In the genomic region with DNA sequence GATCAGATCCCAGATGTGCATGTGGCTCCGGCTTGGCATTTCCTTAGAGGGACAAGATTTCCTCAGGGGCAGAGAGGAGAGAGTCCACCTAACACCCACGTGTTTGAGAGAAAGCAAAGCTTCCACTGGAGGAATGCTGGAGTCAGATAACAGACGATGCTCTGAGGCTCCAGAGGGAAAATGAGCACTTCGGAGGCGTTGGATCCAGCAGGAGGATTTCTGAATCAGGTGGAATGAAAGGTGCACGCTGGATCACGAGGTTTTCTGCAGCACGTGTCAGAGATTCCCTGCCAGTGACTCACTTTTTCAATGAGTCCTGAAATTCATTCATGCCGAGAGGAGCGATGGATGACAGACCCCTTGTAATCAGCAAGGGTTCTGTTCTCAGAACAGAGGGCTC, we compare ENCODE assay signal across 19 cellular contexts. TPM values are rescaled to one million over a fixed set of nuclear protein-coding genes. Genes with fewer than 3 reads are reported as not detected.
DNase-seq lines count a peak whose midpoint lies in the region; FAIRE-seq and TF ChIP-seq lines count a peak whose summit lies in the region.
"Had no signal": no experiment of that assay in that cellular context is flagged by ENCODE, and none has a peak within 500 bp of the region (broad histone marks: within the 10 kb centered on the region; RNA-seq: fewer than 3 reads in every experiment).

No MANE protein-coding gene starts in this region.

- in situ Hi-C loops in ACHN (cut with HindIII; ENCODE audit: low pct_ligation_motif_present, low pct_unique_long_range_greater_than_20kb, low sequenced_read_pairs): no loop called here

- H3K36me3 ChIP-seq in astrocyte (ENCODE audit: insufficient read depth, low read length): no peaks in the 10 kb centered on the region

- H3K27ac Mint-ChIP-seq in astrocyte (ENCODE audit: unreplicated experiment): peak overlapping the region; percentile 75
- H3K27ac Mint-ChIP-seq: activated T-helper 1 cell treated with anti-CD3 and anti-CD28 coated beads, Interleukin-12 subunit alpha, Interleukin-12 subunit beta, Interleukin-2, Interleukin-4 antibody, amounts not matched to agents 30 ng/mL and 10 ng/mL and 1 ng/mL, durations not matched to agents 14 hours and 24 hours and 36 hours; CD4-positive, alpha-beta T cell; endodermal cell; T-helper 2 cell treated with Interferon-gamma antibody and Interleukin-4, amounts not matched to agents 5 μg/mL and 100 μg/mL, for 36 hours had no signal

- no peak for TF ChIP-seq CTCF in astrocyte (IDR thresholded peaks at IDR 0.05; ENCODE audit: insufficient read depth, low read depth, low read length)

- H3K36me3 Mint-ChIP-seq in astrocyte (ENCODE audit: low read depth, unreplicated experiment): no peaks in the 10 kb centered on the region

- no peak overlapping the region for H3K4me3 ChIP-seq in astrocyte (ENCODE audit: insufficient read depth, low read depth, low read length)

- no peak overlapping the region for H2AFZ ChIP-seq in astrocyte (ENCODE audit: low read depth, low read length)
- H2AFZ ChIP-seq: parathyroid adenoma had no signal

- no peaks in the 10 kb centered on the region for H4K20me1 ChIP-seq in astrocyte (ENCODE audit: insufficient read depth, low read length)

- H3K4me1 ChIP-seq in astrocyte (ENCODE audit: insufficient read depth, low read length): peaks cover 6% of the 10 kb centered on the region
- H3K4me1 ChIP-seq: parathyroid adenoma had no signal

- H3K4me1 Mint-ChIP-seq in astrocyte (ENCODE audit: low read depth, unreplicated experiment): peaks cover 13% of the 10 kb centered on the region
- H3K4me1 Mint-ChIP-seq: endodermal cell had no signal

- H3K4me2 ChIP-seq in astrocyte (ENCODE audit: low read length): peak overlapping the region; percentile 39
- H3K4me2 ChIP-seq: KMS-11 had no signal

- H3K79me2 ChIP-seq in astrocyte (ENCODE audit: insufficient read depth, low read length): no peaks in the 10 kb centered on the region
- H3K79me2 ChIP-seq: parathyroid adenoma had no signal

- H3K27me3 ChIP-seq in astrocyte (ENCODE audit: insufficient read depth, low read length): peaks cover 20% of the 10 kb centered on the region

- no peak overlapping the region for H3K9ac ChIP-seq in astrocyte (ENCODE audit: low read length)
- H3K9ac ChIP-seq: KMS-11, parathyroid adenoma had no signal

- H3K9me3 Mint-ChIP-seq in astrocyte (ENCODE audit: unreplicated experiment): no peaks in the 10 kb centered on the region
- H3K9me3 Mint-ChIP-seq: activated T-helper 1 cell treated with anti-CD3 and anti-CD28 coated beads, Interleukin-12 subunit alpha, Interleukin-12 subunit beta, Interleukin-2, Interleukin-4 antibody, amounts not matched to agents 30 ng/mL and 10 ng/mL and 1 ng/mL, durations not matched to agents 14 hours and 24 hours and 36 hours; CD4-positive, alpha-beta T cell; endodermal cell; T-helper 2 cell treated with Interferon-gamma antibody and Interleukin-4, amounts not matched to agents 5 μg/mL and 100 μg/mL, for 36 hours had no signal

- DNase-seq in ACHN: peak; percentile 70
- DNase-seq in HPDE6-E6E7 (ENCODE audit: extremely low spot score): peak; percentile 64
- DNase-seq in astrocyte (ENCODE audit: low read depth): peak; percentile 25
- peak; percentile 36 for DNase-seq in kidney glomerular epithelial cell (lab: John Stamatoyannopoulos, UW)
- no peak for DNase-seq in NCI-H526 (lab: John Stamatoyannopoulos, UW)
- no peak for DNase-seq in NK-92 treated with Interleukin-12 subunit alpha and Interleukin-12 subunit beta, amount 100 ng/mL, for 24 hours (lab: John Stamatoyannopoulos, UW)
- no peak for DNase-seq in AML-193 (lab: John Stamatoyannopoulos, UW)
- DNase-seq in erythroblast (lab: John Stamatoyannopoulos, UW): no peak
- DNase-seq: CD4-positive, alpha-beta T cell; endodermal cell; NCI-H1105; NCI-H526 treated with DMSO at 0.1 percent for 48 hours had no signal

- FAIRE-seq in astrocyte (lab: Jason Lieb, UNC): no peak
- FAIRE-seq: GM19239 had no signal

- peaks cover 7% of the 10 kb centered on the region for H3K9me3 ChIP-seq in astrocyte (ENCODE audit: insufficient read depth, low read depth, low read length)

- peaks cover 28% of the 10 kb centered on the region for H3K27me3 Mint-ChIP-seq in astrocyte (ENCODE audit: low read depth, unreplicated experiment)

- peak overlapping the region; percentile 22 for H3K4me3 Mint-ChIP-seq in astrocyte (ENCODE audit: unreplicated experiment)
- H3K4me3 Mint-ChIP-seq: activated T-helper 1 cell treated with anti-CD3 and anti-CD28 coated beads, Interleukin-12 subunit alpha, Interleukin-12 subunit beta, Interleukin-2, Interleukin-4 antibody, amounts not matched to agents 30 ng/mL and 10 ng/mL and 1 ng/mL, durations not matched to agents 14 hours and 24 hours and 36 hours; CD4-positive, alpha-beta T cell; endodermal cell; T-helper 2 cell treated with Interferon-gamma antibody and Interleukin-4, amounts not matched to agents 5 μg/mL and 100 μg/mL, for 36 hours had no signal

- TF ChIP-seq POLR2A in erythroblast (IDR thresholded peaks at IDR 0.05; ENCODE audit: low read length): no peak

- no peak overlapping the region for H3K27ac ChIP-seq in astrocyte (ENCODE audit: low read depth, low read length)
- H3K27ac ChIP-seq: KMS-11, parathyroid adenoma had no signal

RNA-seq across cellular contexts. Expression of gene JPH3, which starts 49.5 kb away (rescaled TPM):
- total RNA-seq in astrocyte: 8.6 and 9.3 TPM in 2 replicates
- total RNA-seq: activated T-helper 1 cell treated with anti-CD3 and anti-CD28 coated beads, Interleukin-12 subunit alpha, Interleukin-12 subunit beta, Interleukin-2, Interleukin-4 antibody, amounts not matched to agents 30 ng/mL and 10 ng/mL and 1 ng/mL, durations not matched to agents 14 hours and 24 hours and 36 hours; CD4-positive, alpha-beta T cell; OCI-LY7; skeletal muscle tissue had no signal

RNA-seq across cellular contexts. Expression of gene ZCCHC14, which starts 59.9 kb away (rescaled TPM):
- 19.0 and 19.2 TPM in 2 replicates for total RNA-seq in astrocyte

Comparison
In these comparisons a context has a peak if more than half of its experiments do, and no peak if none do; other contexts are left out.
1. DNase-seq: peak in ACHN (single experiment), HPDE6-E6E7 (single experiment), astrocyte (single experiment) and kidney glomerular epithelial cell (single experiment); none in NCI-H526 (0 of 2), NK-92 treated with Interleukin-12 subunit alpha and Interleukin-12 subunit beta, amount 100 ng/mL, for 24 hours (single experiment), AML-193 (0 of 2) and erythroblast (0 of 2).